27 cellular contexts compared by ENCODE assay signal in the genomic region with DNA sequence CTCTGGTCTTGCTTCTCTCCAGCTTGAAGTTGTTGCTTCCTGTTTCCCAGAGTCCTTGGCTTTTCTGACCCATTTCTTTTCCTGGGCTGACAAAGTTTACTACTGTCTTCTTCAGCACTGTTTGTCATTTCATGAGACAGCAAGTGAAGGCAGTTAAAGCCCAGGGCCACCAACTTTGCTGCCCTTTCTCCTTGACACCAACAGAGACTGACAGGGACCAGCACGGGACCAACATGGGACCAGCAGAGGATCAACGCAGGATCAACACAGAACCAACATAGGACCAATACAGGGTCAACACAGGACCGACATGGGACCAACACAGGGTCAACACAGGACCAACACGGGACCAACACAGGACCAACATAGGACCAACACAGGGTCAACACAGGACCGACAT. TPM values are rescaled to one million over a fixed set of nuclear protein-coding genes. Genes with fewer than 3 reads are reported as not detected.
"Had no signal": no experiment of that assay in that cellular context is flagged by ENCODE, and none has a peak within 500 bp of the region (broad histone marks: within the 10 kb centered on the region; RNA-seq: fewer than 3 reads in every experiment).

No MANE protein-coding gene starts in this region.

- H3K27me3 ChIP-seq: colonic mucosa had no signal

- H3K4me3 ChIP-seq: colonic mucosa, esophagus squamous epithelium, gastrocnemius medialis, heart right ventricle, left lung, lower lobe of right lung, mucosa of descending colon had no signal

- H3K4me1 ChIP-seq: colonic mucosa, gastrocnemius medialis had no signal

- H3K9me3 ChIP-seq: colonic mucosa, esophagus squamous epithelium, gastrocnemius medialis, heart right ventricle, left lung, lower lobe of right lung, mucosa of descending colon had no signal

- ATAC-seq: effector memory CD8-positive, alpha-beta T cell; esophagus mucosa; gastrocnemius medialis; heart right ventricle; left cardiac atrium; left lung; left ventricle myocardium superior; lower lobe of right lung; mucosa of descending colon had no signal

- DNase-seq: colonic mucosa; cortex of kidney; effector CD8-positive, alpha-beta T cell; effector memory CD8-positive, alpha-beta T cell; endodermal cell; erythroblast; esophagus squamous epithelium; foreskin fibroblast; foreskin melanocyte; gastrocnemius medialis; glutamatergic neuron; head of caudate nucleus; heart right ventricle; hippocampal formation; left cardiac atrium; left lung; left ventricle myocardium superior; lower lobe of right lung; mesendoderm; mucosa of descending colon; naive B cell had no signal

- H3K36me3 ChIP-seq: colonic mucosa, esophagus squamous epithelium, gastrocnemius medialis, heart right ventricle, left lung, lower lobe of right lung had no signal

- H3K27ac ChIP-seq: colonic mucosa, epithelial cell of prostate, esophagus squamous epithelium, gastrocnemius medialis, heart right ventricle, left lung, lower lobe of right lung had no signal

- FAIRE-seq: endometrium, islet of Langerhans, keratinocyte had no signal

RNA-seq across cellular contexts. Expression of a gene that starts 34.9 kb away (rescaled TPM):
- total RNA-seq: myocyte had no signal
